ENCODE assay signal across 12 cellular contexts in the genomic region with DNA sequence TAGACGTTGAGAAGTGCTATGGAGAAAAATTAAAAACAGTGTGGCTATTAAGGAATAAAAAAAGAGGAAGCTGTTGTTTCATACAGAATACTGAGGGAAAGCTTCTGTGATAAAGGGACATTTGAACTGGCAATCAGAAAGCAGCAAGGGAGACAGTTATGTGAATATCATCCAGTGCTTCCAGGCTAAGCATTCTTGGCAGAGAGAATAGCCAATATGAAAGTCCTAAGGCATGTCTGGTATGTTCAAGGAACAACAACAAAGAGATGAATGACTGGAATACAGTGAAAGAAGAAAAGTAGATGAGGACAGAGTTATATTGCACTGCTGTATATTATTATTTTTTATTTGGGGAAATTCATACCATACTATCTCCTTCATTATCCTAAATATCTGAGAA. TPM values are rescaled to one million over a fixed set of nuclear protein-coding genes. Genes with fewer than 3 reads are reported as not detected.
DNase-seq lines count a peak whose midpoint lies in the region; ATAC-seq, FAIRE-seq and TF ChIP-seq lines count a peak whose summit lies in the region.
"Had no signal": no experiment of that assay in that cellular context is flagged by ENCODE, and none has a peak within 500 bp of the region (broad histone marks: within the 10 kb centered on the region; RNA-seq: fewer than 3 reads in every experiment).

No MANE protein-coding gene starts in this region.

- CTCF ChIA-PET in GM12878 (lab: Yijun Ruan, JAX), result interaction anchor here (1.0 kb wide), 1 partner anchor 9 kb away, joined by 3 read pairs; no protein-coding TSS in a partner anchor

- H3K4me1 Mint-ChIP-seq in stimulated activated naive B cell treated with anti-CD40 and anti-IgM and Interleukin-4, amounts not matched to agents 10 μg/mL and 1 μg/mL and 100 μg/mL, for 72 hours, result peaks cover 26 to 45% of the 10 kb centered on the region in 2 donors

- H3K36me3 Mint-ChIP-seq in stimulated activated naive B cell treated with anti-CD40 and anti-IgM and Interleukin-4, amounts not matched to agents 10 μg/mL and 1 μg/mL and 100 μg/mL, for 72 hours, result peaks cover 22 to 46% of the 10 kb centered on the region in 2 donors

- in situ Hi-C loops in GM12878 (cut with MboI), result no loop called here

- RAD21 ChIA-PET in GM12878 (lab: Charles Lee; ENCODE audit: unreplicated experiment), result interaction anchor here (0.8 kb wide), 1 partner anchor 26 kb away, joined by 3 read pairs; no protein-coding TSS in a partner anchor

- TF ChIP-seq RAD21 in GM12878 (IDR thresholded peaks at IDR 0.05; ENCODE audit: insufficient read depth, low read depth, low read length), result no peak

- SMC1A ChIA-PET in GM12878 (lab: Charles Lee; ENCODE audit: uncharacterized antibody, unreplicated experiment), result interaction anchor here (0.8 to 1.0 kb wide), 3 partner anchors 12 to 16 kb away, joined by 3 to 5 read pairs (median 3); no protein-coding TSS in a partner anchor

- H3K4me1 ChIP-seq in GM12878 (ENCODE audit: control insufficient read depth, insufficient read depth, low read length), result no peaks in the 10 kb centered on the region

- 4% methylated on average over 1 of the region's 1 CpG for WGBS in GM12878 (ENCODE audit: insufficient coverage, insufficient replicate concordance, low lambda C conversion rate, missing lambda C conversion rate)

- FAIRE-seq in GM12878 (lab: Jason Lieb, UNC), result peak; percentile 38

- H3K4me3 Mint-ChIP-seq in stimulated activated naive B cell treated with anti-CD40 and anti-IgM and Interleukin-4, amounts not matched to agents 10 μg/mL and 1 μg/mL and 100 μg/mL, for 72 hours, result no peak overlapping the region

- ATAC-seq in GM12878 (no peak; the same call in 2 of the 3 replicates), GM21390 (IDR thresholded peaks at IDR 0.05; ENCODE audit: unreplicated experiment) (no peak), GM21447 (IDR thresholded peaks at IDR 0.05; ENCODE audit: unreplicated experiment) (no peak)
- ATAC-seq in stimulated activated naive B cell treated with anti-CD40 and anti-IgM and Interleukin-4, amounts not matched to agents 10 μg/mL and 1 μg/mL and 100 μg/mL, for 72 hours (replicated peaks), result no peak

- peaks cover 4 to 5% of the 10 kb centered on the region in 2 donors for H3K9me3 Mint-ChIP-seq in stimulated activated naive B cell treated with anti-CD40 and anti-IgM and Interleukin-4, amounts not matched to agents 10 μg/mL and 1 μg/mL and 100 μg/mL, for 72 hours

- POLR2A ChIA-PET in GM12878 (lab: Charles Lee), result interaction anchor here (0.6 kb wide), 1 partner anchor 418 kb away, joined by 3 read pairs; no protein-coding TSS in a partner anchor

- no peak overlapping the region; the same call in 1 of the 2 replicates for H3K4me2 ChIP-seq in GM12878 (ENCODE audit: control insufficient read depth, insufficient read depth)

- peak; percentile 16 for DNase-seq in NOMO-1 treated with DMSO at 0.1 percent for 48 hours (lab: John Stamatoyannopoulos, UW; ENCODE audit: unreplicated experiment)
- DNase-seq in NOMO-1 treated with dmso at 0.1 percent for 144 hours (lab: John Stamatoyannopoulos, UW; ENCODE audit: unreplicated experiment), result no peak
- no peak for DNase-seq in GM12878 (ENCODE audit: low read depth, low spot score)
- DNase-seq in iris pigment epithelial cell (ENCODE audit: low read depth), result peak; percentile 87
- no peak for DNase-seq in stimulated activated naive B cell treated with anti-CD40 and anti-IgM and Interleukin-4, amounts not matched to agents 10 μg/mL and 1 μg/mL and 100 μg/mL, for 72 hours
- DNase-seq in DMS79 treated with DMSO at 0.1 percent for 48 hours (lab: John Stamatoyannopoulos, UW), result no peak
- DNase-seq: 8988T, spleen, substantia nigra had no signal

- no peak overlapping the region for H3K27ac ChIP-seq in GM12878 (ENCODE audit: control insufficient read depth, insufficient read depth)
- H3K27ac ChIP-seq: HL-60, spleen had no signal

- H3K4me3 ChIP-seq in GM12878, result no peak overlapping the region
- H3K4me3 ChIP-seq: spleen had no signal

- H3K79me2 ChIP-seq in GM12878 (ENCODE audit: control insufficient read depth, insufficient read depth, low read length), result peaks cover 59% of the 10 kb centered on the region

- H3K27me3 ChIP-seq in GM12878 (replicated peaks in 1 of 2; ENCODE audit: control insufficient read depth in 2 of 2, insufficient read depth in 2 of 2, low read length in 1 of 2), result no peaks in the 10 kb centered on the region
- H3K27me3 ChIP-seq: spleen had no signal

- peaks cover 2 to 21% of the 10 kb centered on the region in 2 experiments for H3K36me3 ChIP-seq in GM12878 (ENCODE audit: control insufficient read depth in 2 of 2, insufficient read depth in 2 of 2, low read length in 1 of 2)

- no peak overlapping the region for H3K9ac ChIP-seq in GM12878 (ENCODE audit: control insufficient read depth, insufficient read depth, low read length)

- no peak overlapping the region for H2AFZ ChIP-seq in GM12878 (ENCODE audit: control insufficient read depth, low read depth, low read length)

- TF ChIP-seq EP300 in GM12878 (IDR thresholded peaks at IDR 0.05; ENCODE audit: borderline replicate concordance in 1 of 2, control insufficient read depth in 1 of 2, low read depth in 2 of 2, low read length in 2 of 2), result no peak

- TF ChIP-seq CTCF in GM12878 (IDR thresholded peaks at IDR 0.05 in 2 of 3, conservative IDR thresholded peaks at IDR 0.05 in 1 of 3; ENCODE audit: control insufficient read depth in 2 of 3, extremely low read depth in 1 of 3, insufficient read depth in 1 of 3, low read depth in 3 of 3, low read length in 3 of 3), result no peak

- H3K27me3 Mint-ChIP-seq in stimulated activated naive B cell treated with anti-CD40 and anti-IgM and Interleukin-4, amounts not matched to agents 10 μg/mL and 1 μg/mL and 100 μg/mL, for 72 hours, result no peaks in the 10 kb centered on the region

- peaks cover 5% of the 10 kb centered on the region; the same call in 2 of the 3 replicates for H3K9me3 ChIP-seq in GM12878 (replicated peaks; ENCODE audit: control insufficient read depth, insufficient read depth, low read length)
- H3K9me3 ChIP-seq: spleen had no signal

- H3K27ac Mint-ChIP-seq in stimulated activated naive B cell treated with anti-CD40 and anti-IgM and Interleukin-4, amounts not matched to agents 10 μg/mL and 1 μg/mL and 100 μg/mL, for 72 hours, result peak overlapping the region; percentile 17

- no TSS peak for BruUV-seq in GM12878 (replicated peaks; lab: Mats Ljungman, UMichigan)

- no peaks in the 10 kb centered on the region; the same call in 1 of the 2 replicates for H4K20me1 ChIP-seq in GM12878 (ENCODE audit: control insufficient read depth, insufficient read depth)

- intact Hi-C loops in GM12878 (cut with micrococcal nuclease; ENCODE audit: unreplicated experiment), result no loop called here

- no peak for TF ChIP-seq POLR2A in GM12878 (IDR thresholded peaks at IDR 0.05; ENCODE audit: low read depth, low read length)

TF ChIP-seq in GM12878, 131 proteins besides CTCF, POLR2A, EP300 and RAD21 (continues in another document):
- TF ChIP-seq, protein P1, sequence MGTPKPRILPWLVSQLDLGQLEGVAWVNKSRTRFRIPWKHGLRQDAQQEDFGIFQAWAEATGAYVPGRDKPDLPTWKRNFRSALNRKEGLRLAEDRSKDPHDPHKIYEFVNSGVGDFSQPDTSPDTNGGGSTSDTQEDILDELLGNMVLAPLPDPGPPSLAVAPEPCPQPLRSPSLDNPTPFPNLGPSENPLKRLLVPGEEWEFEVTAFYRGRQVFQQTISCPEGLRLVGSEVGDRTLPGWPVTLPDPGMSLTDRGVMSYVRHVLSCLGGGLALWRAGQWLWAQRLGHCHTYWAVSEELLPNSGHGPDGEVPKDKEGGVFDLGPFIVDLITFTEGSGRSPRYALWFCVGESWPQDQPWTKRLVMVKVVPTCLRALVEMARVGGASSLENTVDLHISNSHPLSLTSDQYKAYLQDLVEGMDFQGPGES (IDR thresholded peaks at IDR 0.05), result no peak
- TF ChIP-seq MTA3 (IDR thresholded peaks at IDR 0.05; ENCODE audit: borderline replicate concordance, low read length) (no peak), SMAD5 (IDR thresholded peaks at IDR 0.05; ENCODE audit: low read depth) (no peak)

RNA-seq across cellular contexts. Expression of a gene that starts 23.9 kb away (rescaled TPM):
- total RNA-seq in GM12878 (2013; cell fraction: nucleolus; rRNA removed), result 455 and 475 TPM in 2 replicates
- total RNA-seq in GM12878 (2014; rRNA removed) (88.7 and 89.7 TPM in 2 replicates), GM12878 (2014; rRNA removed; fragmentation: Illumina TruSeq; extraction: Trizol) (153 and 154 TPM in 2 replicates), GM12878 (2021) (94.6 and 102 TPM in 2 replicates)
- 41.9 TPM for polyA plus RNA-seq in GM12878 (2011; ENCODE audit: low read depth)
- polyA plus RNA-seq in GM12878 (2011; rRNA removed) (88.4 and 149 TPM in 2 replicates), GM12878 (2014; fragmentation: Illumina TruSeq; extraction: Trizol) (108 and 134 TPM in 2 replicates), GM12878 (2014; fragmentation: Nextera tagmentation; extraction: Ambion mirVana) (10 to 100 TPM; 42.0 to 44.9 TPM), GM12878 (2014; rRNA removed) (83.2 and 108 TPM in 2 replicates), GM12878 (2016; fragmentation: Nextera tagmentation; extraction: Ambion mirVana) (100 to 1,000 TPM in 1 of 2 experiments, 10 to 100 TPM in 1; 98.2 to 106 TPM)
- polyA plus RNA-seq in GM12878 (2011; cell fraction: cytosol; rRNA removed), result 35.6 and 45.1 TPM in 2 replicates
- polyA plus RNA-seq in GM12878 (2011; cell fraction: nucleus; rRNA removed), result 59.1 and 72.2 TPM in 2 replicates
- polyA plus RNA-seq in GM12878 (2012), result 47.9 and 53.9 TPM in 2 replicates
- 112 and 153 TPM in 2 replicates for polyA minus RNA-seq in GM12878 (2011; rRNA and poly(A)+ RNA removed)
- polyA minus RNA-seq in GM12878 (2011; cell fraction: cytosol; rRNA and poly(A)+ RNA removed), result 37.7 and 54.9 TPM in 2 replicates
- polyA minus RNA-seq in GM12878 (2011; cell fraction: nucleus; rRNA and poly(A)+ RNA removed), result 72.1 and 120 TPM in 2 replicates

Comparison
In these comparisons a context has a peak if more than half of its experiments do, and no peak if none do; other contexts are left out.
1. DNase-seq: peak in NOMO-1 treated with DMSO at 0.1 percent for 48 hours (single experiment) and iris pigment epithelial cell (single experiment); none in NOMO-1 treated with dmso at 0.1 percent for 144 hours (single experiment), GM12878 (single experiment), stimulated activated naive B cell treated with anti-CD40 and anti-IgM and Interleukin-4, amounts not matched to agents 10 μg/mL and 1 μg/mL and 100 μg/mL, for 72 hours (single experiment) and DMS79 treated with DMSO at 0.1 percent for 48 hours (single experiment).